Comparison of ENCODE assay signal across 8 cellular contexts in the genomic region with DNA sequence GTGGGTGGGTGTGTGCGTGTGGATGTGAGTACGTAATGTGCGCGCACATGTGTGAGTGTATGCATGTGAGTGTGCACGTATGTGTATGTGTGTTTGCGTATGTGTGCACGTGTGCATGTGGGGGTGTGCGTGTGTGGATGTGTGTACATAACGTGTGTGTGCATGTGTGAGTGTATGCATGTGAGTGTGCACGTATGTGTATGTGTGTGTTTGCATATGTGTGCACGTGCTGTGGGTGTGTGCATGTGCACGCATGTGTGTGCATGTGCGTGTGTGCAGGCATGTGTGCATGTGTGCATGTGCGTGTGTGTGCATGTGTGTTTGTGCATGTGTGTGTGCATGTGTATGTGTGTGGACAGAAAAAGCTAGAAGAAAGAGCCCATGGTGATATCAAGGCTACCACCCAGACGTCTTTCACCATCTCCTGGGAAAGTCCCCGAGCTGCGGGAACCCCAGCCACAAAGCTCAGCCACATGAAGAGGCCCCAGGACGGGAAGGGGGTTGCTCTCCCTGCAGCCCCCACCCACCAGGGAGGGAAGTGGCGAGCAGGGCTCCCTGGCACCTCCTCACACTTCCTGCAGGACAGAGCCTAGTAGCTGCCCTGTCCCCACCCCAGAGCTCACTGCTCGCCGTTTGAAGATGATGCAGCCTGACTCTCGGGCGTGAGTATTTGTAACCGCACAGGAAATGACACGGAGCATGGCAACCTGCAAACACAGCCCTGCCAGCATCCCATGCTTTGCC.
A peak's percentile ranks its signal among the peaks of the same experiment; 100 is the strongest.
DNase-seq lines count a peak whose midpoint lies in the region; ATAC-seq, FAIRE-seq and TF ChIP-seq lines count a peak whose summit lies in the region.

No MANE protein-coding gene starts in this region.

- H3K79me2 ChIP-seq in Loucy (ENCODE audit: insufficient read depth, low read length): no peaks in the 10 kb centered on the region

- FAIRE-seq in GM12891 (lab: Jason Lieb, UNC): peak; percentile 99

- H3K4me1 Mint-ChIP-seq in activated T-cell treated with anti-CD3 and anti-CD28 coated beads, Interleukin-2, amount 50 U/mL, for 72 hours (ENCODE audit: low read depth): peaks cover 7% of the 10 kb centered on the region
- peaks cover 8% of the 10 kb centered on the region for H3K4me1 Mint-ChIP-seq in osteocyte (ENCODE audit: unreplicated experiment)

- H3K4me3 Mint-ChIP-seq in activated T-cell treated with anti-CD3 and anti-CD28 coated beads, Interleukin-2, amount 50 U/mL, for 72 hours: peak overlapping the region; percentile 11 to 66
- H3K4me3 Mint-ChIP-seq in osteocyte (ENCODE audit: unreplicated experiment): no peak overlapping the region

- H3F3A ChIP-seq in Loucy (ENCODE audit: low read depth): no peaks in the 10 kb centered on the region

- no peaks in the 10 kb centered on the region for H3K9me2 ChIP-seq in Loucy (replicated peaks; ENCODE audit: low read depth, low read length)

- peak; percentile 79 for ATAC-seq in GM21786 (IDR thresholded peaks at IDR 0.05; ENCODE audit: unreplicated experiment)
- peak; percentile 89 to 90 for ATAC-seq in activated T-cell treated with anti-CD3 and anti-CD28 coated beads, Interleukin-2, amount 50 U/mL, for 72 hours (replicated peaks in 1 of 2)

- H3K27me3 Mint-ChIP-seq in activated T-cell treated with anti-CD3 and anti-CD28 coated beads, Interleukin-2, amount 50 U/mL, for 72 hours (ENCODE audit: low read depth): peaks cover 10% of the 10 kb centered on the region
- no peaks in the 10 kb centered on the region for H3K27me3 Mint-ChIP-seq in osteocyte (ENCODE audit: unreplicated experiment)

- peak overlapping the region; percentile 49 for H3K4me3 ChIP-seq in Loucy (ENCODE audit: low read length, poor library complexity, severe bottlenecking)

- H3K36me3 Mint-ChIP-seq in activated T-cell treated with anti-CD3 and anti-CD28 coated beads, Interleukin-2, amount 50 U/mL, for 72 hours (ENCODE audit: insufficient read depth in 2 of 2): peaks cover 10 to 11% of the 10 kb centered on the region in 2 donors
- H3K36me3 Mint-ChIP-seq in osteocyte (ENCODE audit: unreplicated experiment): no peaks in the 10 kb centered on the region

- no peak for TF ChIP-seq POLR2A in GM12891 (IDR thresholded peaks at IDR 0.05; ENCODE audit: low read depth, low read length)

- H3K4me1 ChIP-seq in Loucy (ENCODE audit: insufficient read depth, low read length, poor library complexity, severe bottlenecking): peaks cover 15% of the 10 kb centered on the region

- H4K20me1 ChIP-seq in Loucy (ENCODE audit: insufficient read depth, low read length, poor library complexity, severe bottlenecking): no peaks in the 10 kb centered on the region

- H2AFZ ChIP-seq in Loucy (ENCODE audit: low read length): no peak overlapping the region

- no peaks in the 10 kb centered on the region for H3K36me3 ChIP-seq in Loucy (ENCODE audit: insufficient read depth, low read length)

- DNase-seq in GM12891 (ENCODE audit: insufficient read length, low spot score): peak; percentile 63
- peak; percentile 61 to 63 for DNase-seq in activated T-cell treated with anti-CD3 and anti-CD28 coated beads, Interleukin-2, amount 50 U/mL, for 72 hours
- peak in 2 of 3 donors; percentile 18 to 46 for DNase-seq in stimulated activated CD4-positive, alpha-beta T cell treated with anti-CD3 and anti-CD28 coated beads, TNF-alpha, amount 100 ng/mL, for 48 hours (ENCODE audit: low read depth in 3 of 3)
- DNase-seq in anterior cingulate cortex (lab: John Stamatoyannopoulos, UW): no peak
- DNase-seq in osteocyte (ENCODE audit: extremely low spot score, unreplicated experiment): no peak
- DNase-seq in pons (ENCODE audit: low spot score): no peak

- H3K27ac Mint-ChIP-seq in activated T-cell treated with anti-CD3 and anti-CD28 coated beads, Interleukin-2, amount 50 U/mL, for 72 hours: peak overlapping the region; percentile 16
- no peak overlapping the region for H3K27ac Mint-ChIP-seq in osteocyte (ENCODE audit: unreplicated experiment)

- H3K9me3 ChIP-seq in Loucy (ENCODE audit: insufficient read depth, low read depth, low read length): peaks cover 9% of the 10 kb centered on the region; the same call in 1 of the 2 replicates

- peaks cover 10 to 15% of the 10 kb centered on the region in 2 donors for H3K9me3 Mint-ChIP-seq in activated T-cell treated with anti-CD3 and anti-CD28 coated beads, Interleukin-2, amount 50 U/mL, for 72 hours
- H3K9me3 Mint-ChIP-seq in osteocyte (ENCODE audit: unreplicated experiment): peaks cover 8% of the 10 kb centered on the region

- H3K4me2 ChIP-seq in Loucy (ENCODE audit: low read depth, low read length, poor library complexity, severe bottlenecking): peak overlapping the region; percentile 60

- TF ChIP-seq CTCF in Loucy (conservative IDR thresholded peaks at IDR 0.05; ENCODE audit: low read length): no peak
- no peak for TF ChIP-seq CTCF in osteocyte (IDR thresholded peaks at IDR 0.05)

- H3K27me3 ChIP-seq in Loucy (ENCODE audit: insufficient read depth, low read length, poor library complexity, severe bottlenecking): no peaks in the 10 kb centered on the region

- H3K9ac ChIP-seq in Loucy (ENCODE audit: low read depth, low read length, poor library complexity, severe bottlenecking): no peak overlapping the region

TF ChIP-seq in GM12891, 5 proteins besides CTCF, POLR2A, EP300 and RAD21:
- TF ChIP-seq TAF1 (IDR thresholded peaks at IDR 0.05; ENCODE audit: low read depth, low read length) (no peak; the same call in 1 of the 2 replicates), PAX5 (IDR thresholded peaks at IDR 0.05; ENCODE audit: insufficient read depth, low read length, severe bottlenecking) (no peak), SPI1 (IDR thresholded peaks at IDR 0.05; ENCODE audit: low read depth, low read length) (peak; percentile 29; the same call in 1 of the 2 replicates), POLR2AphosphoS5 (IDR thresholded peaks at IDR 0.05; ENCODE audit: low read depth, low read length) (no peak), POU2F2 (IDR thresholded peaks at IDR 0.05; ENCODE audit: low read depth, low read length) (peak; percentile 18; the same call in 1 of the 2 replicates)

Comparison
In these comparisons a context has a peak if more than half of its experiments do, and no peak if none do; other contexts are left out.
1. DNase-seq: peak in GM12891 (single experiment), activated T-cell treated with anti-CD3 and anti-CD28 coated beads, Interleukin-2, amount 50 U/mL, for 72 hours (2 of 2) and stimulated activated CD4-positive, alpha-beta T cell treated with anti-CD3 and anti-CD28 coated beads, TNF-alpha, amount 100 ng/mL, for 48 hours (2 of 3); none in anterior cingulate cortex (0 of 58), osteocyte (single experiment) and pons (single experiment).